25 cellular contexts compared by ENCODE assay signal in the genomic region with DNA sequence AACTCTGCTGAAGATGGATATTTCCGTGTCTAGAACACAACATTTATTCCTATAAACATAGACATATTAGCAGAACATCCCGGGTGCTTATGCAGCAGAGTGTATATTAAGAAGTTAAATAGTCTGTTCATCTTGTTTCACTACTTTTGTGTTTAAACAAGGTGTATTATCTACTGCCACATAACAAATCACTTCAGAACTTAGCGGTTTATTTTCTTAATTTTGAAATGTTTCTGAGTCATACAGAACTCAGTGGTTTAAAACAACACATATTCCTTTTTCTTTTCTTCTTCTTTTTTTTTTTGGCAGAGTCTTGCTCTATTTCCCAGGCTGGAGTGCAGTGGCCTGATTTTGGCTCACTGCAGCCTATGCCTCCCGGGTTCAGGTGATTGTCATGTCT. TPM values are rescaled to one million over a fixed set of nuclear protein-coding genes. Genes with fewer than 3 reads are reported as not detected.
DNase-seq lines count a peak whose midpoint lies in the region; ATAC-seq, FAIRE-seq and TF ChIP-seq lines count a peak whose summit lies in the region.
"Had no signal": no experiment of that assay in that cellular context is flagged by ENCODE, and none has a peak within 500 bp of the region (broad histone marks: within the 10 kb centered on the region; RNA-seq: fewer than 3 reads in every experiment).

No MANE protein-coding gene starts in this region.

- H3F3A ChIP-seq in MM.1S (ENCODE audit: insufficient read depth, low read length) = no peaks in the 10 kb centered on the region

- no peak overlapping the region for H3K27ac ChIP-seq in CD4-positive, alpha-beta T cell (ENCODE audit: low read depth, low read length)
- no peak overlapping the region for H3K27ac ChIP-seq in endothelial cell of umbilical vein (ENCODE audit: insufficient read depth, low read depth, low read length)
- no peak overlapping the region for H3K27ac ChIP-seq in MM.1S (ENCODE audit: low read length)
- H3K27ac ChIP-seq in pancreas = no peak overlapping the region
- H3K27ac ChIP-seq: colonic mucosa, epithelial cell of prostate, hepatocyte, SK-N-MC, tibial artery had no signal

- no peaks in the 10 kb centered on the region for H3K9me1 ChIP-seq in endothelial cell of umbilical vein (replicated peaks; ENCODE audit: control insufficient read depth, extremely low read depth, insufficient read depth, low read length)

- CTCF ChIA-PET in activated CD8-positive, alpha-beta memory T cell treated with anti-CD3 and anti-CD28 coated beads, Interleukin-2, amount 10 ng/mL, durations not matched to agents 7 days and 5 days (lab: Charles Lee) = no interaction called here
- CTCF ChIA-PET in CD4-positive, alpha-beta T cell (lab: Charles Lee) = no interaction called here
- CTCF ChIA-PET in endothelial cell of umbilical vein (lab: Charles Lee) = no interaction called here

- no peak for ATAC-seq in activated CD8-positive, alpha-beta memory T cell treated with anti-CD3 and anti-CD28 coated beads, Interleukin-2, amount 10 ng/mL, durations not matched to agents 7 days and 5 days
- no peak for ATAC-seq in CD4-positive, alpha-beta T cell (ENCODE audit: poor library complexity)
- ATAC-seq in pancreas = no peak
- ATAC-seq: activated naive CD8-positive, alpha-beta T cell treated with anti-CD3 and anti-CD28 coated beads, Interleukin-2, amount 50 U/mL, for 24 hours had no signal

- H4K20me1 ChIP-seq in endothelial cell of umbilical vein (replicated peaks; ENCODE audit: control insufficient read depth, extremely low read depth, insufficient read depth, low read length) (no peaks in the 10 kb centered on the region), MM.1S (ENCODE audit: insufficient read depth, low read length) (no peaks in the 10 kb centered on the region)

- no peak for TF ChIP-seq POLR2A in endothelial cell of umbilical vein (IDR thresholded peaks at IDR 0.05; ENCODE audit: low read depth, low read length)

- no peak for DNase-seq in activated CD8-positive, alpha-beta memory T cell treated with anti-CD3 and anti-CD28 coated beads, Interleukin-2, amount 10 ng/mL, durations not matched to agents 7 days and 5 days
- no peak for DNase-seq in activated CD8-positive, alpha-beta memory T cell treated with anti-CD3 and anti-CD28 coated beads for 24 hours
- no peak for DNase-seq in CD4-positive, alpha-beta T cell
- DNase-seq in MV-4-11 (lab: John Stamatoyannopoulos, UW) = peak; percentile 39
- no peak for DNase-seq in endothelial cell of umbilical vein (ENCODE audit: low read depth, low spot score)
- no peak for DNase-seq in MM.1S
- DNase-seq in pancreas = no peak
- DNase-seq: ACHN; activated naive CD8-positive, alpha-beta T cell treated with anti-CD3 and anti-CD28 coated beads, Interleukin-2, amount 50 U/mL, for 24 hours; Caco-2; colonic mucosa; effector CD8-positive, alpha-beta T cell; Karpas-422; kidney glomerular epithelial cell; NCI-H146; NCI-H510A treated with DMSO at 0.1 percent for 48 hours; right lobe of liver; stimulated activated CD4-positive, alpha-beta T cell treated with anti-CD3 and anti-CD28 coated beads, Interleukin-4, amount 100 ng/mL, for 24 hours; tibial artery had no signal

- no TSS peak for BruUV-seq in endothelial cell of umbilical vein (replicated peaks; lab: Mats Ljungman, UMichigan)

- peak overlapping the region; percentile 96 for H3K27ac Mint-ChIP-seq in activated CD8-positive, alpha-beta memory T cell treated with anti-CD3 and anti-CD28 coated beads, Interleukin-2, amount 10 ng/mL, durations not matched to agents 7 days and 5 days
- H3K27ac Mint-ChIP-seq in CD4-positive, alpha-beta T cell = peak overlapping the region; percentile 86
- H3K27ac Mint-ChIP-seq: B cell had no signal

- peaks cover 6% of the 10 kb centered on the region for H3K4me1 ChIP-seq in endothelial cell of umbilical vein (ENCODE audit: control insufficient read depth, extremely low read depth, insufficient read depth, low read length)
- H3K4me1 ChIP-seq in MM.1S (ENCODE audit: low read length) = no peaks in the 10 kb centered on the region
- H3K4me1 ChIP-seq in pancreas = no peaks in the 10 kb centered on the region
- H3K4me1 ChIP-seq: colonic mucosa, HAP-1, tibial artery had no signal

- intact Hi-C loops in CD4-positive, alpha-beta T cell (cut with DNase I, micrococcal nuclease) = loop anchor here in 1 of 2 experiments (5.0 kb wide), 1 partner anchor 37 kb away; no protein-coding TSS in a partner anchor
- intact Hi-C loops in endothelial cell of umbilical vein (cut with micrococcal nuclease) (no loop called here), pancreas (cut with DNase I) (no loop called here)

- H3K36me3 Mint-ChIP-seq in activated CD8-positive, alpha-beta memory T cell treated with anti-CD3 and anti-CD28 coated beads, Interleukin-2, amount 10 ng/mL, durations not matched to agents 7 days and 5 days = peaks cover 73% of the 10 kb centered on the region
- H3K36me3 Mint-ChIP-seq in CD4-positive, alpha-beta T cell (ENCODE audit: low read depth) = peaks cover 58% of the 10 kb centered on the region

- H3K9ac ChIP-seq in endothelial cell of umbilical vein (replicated peaks; ENCODE audit: extremely low read depth, insufficient read depth, low read length) = no peak overlapping the region
- H3K9ac ChIP-seq in MM.1S (ENCODE audit: low read length) = no peak overlapping the region

- FAIRE-seq in endothelial cell of umbilical vein (lab: Jason Lieb, UNC) (peak; percentile 4), pancreas (lab: Jason Lieb, UNC) (no peak)
- FAIRE-seq: G401.6 had no signal

- H3K9me3 Mint-ChIP-seq in activated CD8-positive, alpha-beta memory T cell treated with anti-CD3 and anti-CD28 coated beads, Interleukin-2, amount 10 ng/mL, durations not matched to agents 7 days and 5 days (ENCODE audit: low read depth) = no peaks in the 10 kb centered on the region
- H3K9me3 Mint-ChIP-seq in CD4-positive, alpha-beta T cell = no peaks in the 10 kb centered on the region
- H3K9me3 Mint-ChIP-seq: activated naive CD8-positive, alpha-beta T cell treated with anti-CD3 and anti-CD28 coated beads, Interleukin-2, amount 50 U/mL, for 24 hours had no signal

- H3K36me3 ChIP-seq in endothelial cell of umbilical vein (ENCODE audit: control insufficient read depth in 2 of 2, extremely low read depth in 1 of 2, insufficient read depth in 2 of 2, low read length in 2 of 2) = peaks cover 8 to 32% of the 10 kb centered on the region in 2 experiments
- peaks cover 7% of the 10 kb centered on the region for H3K36me3 ChIP-seq in MM.1S (replicated peaks; ENCODE audit: insufficient read depth, low read length)
- peaks cover 0 to 29% (median 4%) of the 10 kb centered on the region in 3 donors for H3K36me3 ChIP-seq in pancreas
- H3K36me3 ChIP-seq: colonic mucosa had no signal

- no peak overlapping the region for H2AFZ ChIP-seq in endothelial cell of umbilical vein (ENCODE audit: low read depth, low read length)
- H2AFZ ChIP-seq in MM.1S (ENCODE audit: low read length) = no peak overlapping the region
- H2AFZ ChIP-seq: hepatocyte had no signal

- POLR2A ChIA-PET in CD4-positive, alpha-beta T cell (lab: Charles Lee) = no interaction called here
- POLR2A ChIA-PET in endothelial cell of umbilical vein (lab: Charles Lee) = no interaction called here

- H3K79me2 ChIP-seq in endothelial cell of umbilical vein (ENCODE audit: control insufficient read depth, insufficient read depth, low read length) (no peaks in the 10 kb centered on the region), MM.1S (ENCODE audit: low read length) (no peaks in the 10 kb centered on the region)
- H3K79me2 ChIP-seq: hepatocyte had no signal

- no peaks in the 10 kb centered on the region for H3K27me3 Mint-ChIP-seq in activated CD8-positive, alpha-beta memory T cell treated with anti-CD3 and anti-CD28 coated beads, Interleukin-2, amount 10 ng/mL, durations not matched to agents 7 days and 5 days
- no peaks in the 10 kb centered on the region for H3K27me3 Mint-ChIP-seq in CD4-positive, alpha-beta T cell
- H3K27me3 Mint-ChIP-seq: activated naive CD8-positive, alpha-beta T cell treated with anti-CD3 and anti-CD28 coated beads, Interleukin-2, amount 50 U/mL, for 24 hours; B cell had no signal

- no peak overlapping the region for H3K4me3 Mint-ChIP-seq in activated CD8-positive, alpha-beta memory T cell treated with anti-CD3 and anti-CD28 coated beads, Interleukin-2, amount 10 ng/mL, durations not matched to agents 7 days and 5 days
- H3K4me3 Mint-ChIP-seq in CD4-positive, alpha-beta T cell = peak overlapping the region; percentile 11
- H3K4me3 Mint-ChIP-seq: activated naive CD8-positive, alpha-beta T cell treated with anti-CD3 and anti-CD28 coated beads, Interleukin-2, amount 50 U/mL, for 24 hours had no signal

- no peaks in the 10 kb centered on the region for H3K9me2 ChIP-seq in MM.1S (replicated peaks; ENCODE audit: insufficient read depth, low read length)

- peaks cover 59% of the 10 kb centered on the region for H3K4me1 Mint-ChIP-seq in activated CD8-positive, alpha-beta memory T cell treated with anti-CD3 and anti-CD28 coated beads, Interleukin-2, amount 10 ng/mL, durations not matched to agents 7 days and 5 days
- peaks cover 32% of the 10 kb centered on the region for H3K4me1 Mint-ChIP-seq in CD4-positive, alpha-beta T cell (ENCODE audit: low read depth)

- H3K4me3 ChIP-seq in endothelial cell of umbilical vein (replicated peaks in 1 of 3; ENCODE audit: insufficient read depth in 1 of 3, low read depth in 1 of 3, low read length in 3 of 3) = no peak overlapping the region
- no peak overlapping the region for H3K4me3 ChIP-seq in MM.1S (ENCODE audit: low read length)
- no peak overlapping the region for H3K4me3 ChIP-seq in pancreas
- H3K4me3 ChIP-seq: colonic mucosa, HAP-1, hepatocyte, right lobe of liver, SK-N-MC, tibial artery had no signal

- 86 to 88% methylated on average over 4 of the region's 4 CpGs for WGBS in pancreas, 2 donors

- H3K4me2 ChIP-seq in endothelial cell of umbilical vein (ENCODE audit: insufficient read depth, low read length) = no peak overlapping the region
- H3K4me2 ChIP-seq in MM.1S (ENCODE audit: low read depth, low read length) = no peak overlapping the region
- H3K4me2 ChIP-seq: hepatocyte had no signal

- H3K9me3 ChIP-seq in CD4-positive, alpha-beta T cell (ENCODE audit: control insufficient read depth, low read length) = no peaks in the 10 kb centered on the region
- H3K9me3 ChIP-seq in endothelial cell of umbilical vein (replicated peaks; ENCODE audit: control insufficient read depth, insufficient read depth, low read length) = no peaks in the 10 kb centered on the region
- H3K9me3 ChIP-seq in MM.1S (replicated peaks; ENCODE audit: insufficient read depth, low read length) = no peaks in the 10 kb centered on the region
- H3K9me3 ChIP-seq in pancreas = no peaks in the 10 kb centered on the region
- H3K9me3 ChIP-seq: Caco-2, colonic mucosa, HAP-1, right lobe of liver, tibial artery had no signal

- no peaks in the 10 kb centered on the region for H3K27me3 ChIP-seq in CD4-positive, alpha-beta T cell (ENCODE audit: control insufficient read depth, insufficient read depth, low read length)
- H3K27me3 ChIP-seq in endothelial cell of umbilical vein (ENCODE audit: control insufficient read depth in 2 of 2, insufficient read depth in 2 of 2, low read length in 2 of 2) = no peaks in the 10 kb centered on the region
- H3K27me3 ChIP-seq in MM.1S (replicated peaks; ENCODE audit: insufficient read depth, low read length) = no peaks in the 10 kb centered on the region
- no peaks in the 10 kb centered on the region for H3K27me3 ChIP-seq in pancreas
- H3K27me3 ChIP-seq: colonic mucosa, hepatocyte, right lobe of liver, tibial artery had no signal

- dilution Hi-C loops in endothelial cell of umbilical vein (cut with MboI; ENCODE audit: extremely low pct_ligation_motif_present, low sequenced_read_pairs) = no loop called here

- TF ChIP-seq CTCF in CD4-positive, alpha-beta T cell (IDR thresholded peaks at IDR 0.05) = no peak
- no peak for TF ChIP-seq CTCF in endothelial cell of umbilical vein (IDR thresholded peaks at IDR 0.05; ENCODE audit: extremely low read depth in 1 of 2, insufficient read depth in 1 of 2, low read depth in 1 of 2, low read length in 2 of 2)
- TF ChIP-seq CTCF in MM.1S (IDR thresholded peaks at IDR 0.05; ENCODE audit: low read length) = no peak
- no peak for TF ChIP-seq CTCF in pancreas (IDR thresholded peaks at IDR 0.05)

RNA-seq across cellular contexts. Expression of a gene that starts 25.8 kb away (rescaled TPM):
- total RNA-seq in activated CD8-positive, alpha-beta memory T cell treated with anti-CD3 and anti-CD28 coated beads, Interleukin-2, amount 10 ng/mL, durations not matched to agents 7 days and 5 days = 10 to 100 TPM; 41.2 to 47.4 TPM
- 10 to 100 TPM; 40.4 to 45.6 TPM for total RNA-seq in CD4-positive, alpha-beta T cell
- 50.1 and 54.3 TPM in 2 replicates for total RNA-seq in endothelial cell of umbilical vein
- 33.3 and 39.1 TPM in 2 replicates for polyA plus RNA-seq in endothelial cell of umbilical vein
- 50.2 and 50.4 TPM in 2 replicates for polyA plus RNA-seq in endothelial cell of umbilical vein (2011; cell fraction: cytosol; rRNA removed)
- 52.5 and 54.6 TPM in 2 replicates for polyA plus RNA-seq in endothelial cell of umbilical vein (2011; cell fraction: nucleus; rRNA removed)
- polyA plus RNA-seq in endothelial cell of umbilical vein (2012) = 51.0 and 60.3 TPM in 2 replicates
- 69.2 and 79.0 TPM in 2 replicates for polyA minus RNA-seq in endothelial cell of umbilical vein
- polyA minus RNA-seq in endothelial cell of umbilical vein (2011; cell fraction: cytosol; rRNA and poly(A)+ RNA removed) = 11.4 TPM
- 16.6 and 19.5 TPM in 2 replicates for polyA minus RNA-seq in endothelial cell of umbilical vein (2011; cell fraction: nucleus; rRNA and poly(A)+ RNA removed)
- total RNA-seq in pancreas = 10 to 100 TPM in 3 of 6 donors, 1 to 10 TPM in 3; 7.7 to 16.3 (median 9.7) TPM
- polyA plus RNA-seq in pancreas = 10 to 100 TPM in 1 of 2 donors, 1 to 10 TPM in 1; 7.2 to 13.1 TPM

RNA-seq across cellular contexts. Expression of a gene that starts 35.8 kb away (rescaled TPM):
- total RNA-seq in activated CD8-positive, alpha-beta memory T cell treated with anti-CD3 and anti-CD28 coated beads, Interleukin-2, amount 10 ng/mL, durations not matched to agents 7 days and 5 days = 10 to 100 TPM; 29.9 to 33.4 TPM
- total RNA-seq in CD4-positive, alpha-beta T cell = 1 to 10 TPM; 7.1 to 7.8 TPM
- total RNA-seq in endothelial cell of umbilical vein = 14.5 and 17.1 TPM in 2 replicates
- polyA plus RNA-seq in endothelial cell of umbilical vein = 8.9 and 11.1 TPM in 2 replicates
- 15.5 and 15.8 TPM in 2 replicates for polyA plus RNA-seq in endothelial cell of umbilical vein (2011; cell fraction: cytosol; rRNA removed)
- polyA plus RNA-seq in endothelial cell of umbilical vein (2011; cell fraction: nucleus; rRNA removed) = 22.7 and 26.7 TPM in 2 replicates
- 17.6 and 22.3 TPM in 2 replicates for polyA plus RNA-seq in endothelial cell of umbilical vein (2012)
- polyA minus RNA-seq in endothelial cell of umbilical vein = 5.6 and 11.2 TPM in 2 replicates
- 24.1 TPM for polyA minus RNA-seq in endothelial cell of umbilical vein (2011; cell fraction: cytosol; rRNA and poly(A)+ RNA removed)
- 4.6 and 6.7 TPM in 2 replicates for polyA minus RNA-seq in endothelial cell of umbilical vein (2011; cell fraction: nucleus; rRNA and poly(A)+ RNA removed)
- total RNA-seq in pancreas = 10 to 100 TPM; 16.1 to 28.4 (median 21.7) TPM
- polyA plus RNA-seq in pancreas = 10 to 100 TPM; 56.8 to 58.6 TPM

RNA-seq across cellular contexts. Expression of a gene that starts 48.9 kb away (rescaled TPM):
- 100 to 1,000 TPM; 124 to 166 TPM for total RNA-seq in activated CD8-positive, alpha-beta memory T cell treated with anti-CD3 and anti-CD28 coated beads, Interleukin-2, amount 10 ng/mL, durations not matched to agents 7 days and 5 days
- total RNA-seq in CD4-positive, alpha-beta T cell = 1 to 10 TPM; 7.1 to 7.5 TPM
- total RNA-seq in endothelial cell of umbilical vein = 117 and 124 TPM in 2 replicates
- polyA plus RNA-seq in endothelial cell of umbilical vein = 99.4 and 123 TPM in 2 replicates
- 168 and 181 TPM in 2 replicates for polyA plus RNA-seq in endothelial cell of umbilical vein (2011; cell fraction: cytosol; rRNA removed)
- 95.8 and 112 TPM in 2 replicates for polyA plus RNA-seq in endothelial cell of umbilical vein (2011; cell fraction: nucleus; rRNA removed)
- polyA plus RNA-seq in endothelial cell of umbilical vein (2012) = 146 and 198 TPM in 2 replicates
- polyA minus RNA-seq in endothelial cell of umbilical vein = 233 and 266 TPM in 2 replicates
- polyA minus RNA-seq in endothelial cell of umbilical vein (2011; cell fraction: cytosol; rRNA and poly(A)+ RNA removed) = 118 TPM
- polyA minus RNA-seq in endothelial cell of umbilical vein (2011; cell fraction: nucleus; rRNA and poly(A)+ RNA removed) = 50.2 and 78.9 TPM in 2 replicates
- total RNA-seq in pancreas = 10 to 100 TPM; 27.1 to 59.3 (median 42.4) TPM
- 10 to 100 TPM; 39.3 to 87.4 TPM for polyA plus RNA-seq in pancreas

RNA-seq across cellular contexts. Expression of a gene that starts 49.1 kb away (rescaled TPM):
- 100 to 1,000 TPM; 131 to 162 TPM for total RNA-seq in activated CD8-positive, alpha-beta memory T cell treated with anti-CD3 and anti-CD28 coated beads, Interleukin-2, amount 10 ng/mL, durations not matched to agents 7 days and 5 days
- 100 to 1,000 TPM; 129 TPM for total RNA-seq in CD4-positive, alpha-beta T cell
- total RNA-seq in endothelial cell of umbilical vein (149 and 159 TPM in 2 replicates), pancreas (100 to 1,000 TPM in 4 of 6 donors, 10 to 100 TPM in 2; 64.8 to 145 (median 106) TPM)
- polyA plus RNA-seq in endothelial cell of umbilical vein (11.7 and 27.6 TPM in 2 replicates), pancreas (10 to 100 TPM; 37.2 to 42.1 TPM)
- polyA plus RNA-seq in endothelial cell of umbilical vein (2011; cell fraction: cytosol; rRNA removed) = 37.3 and 40.8 TPM in 2 replicates
- 57.0 and 60.2 TPM in 2 replicates for polyA plus RNA-seq in endothelial cell of umbilical vein (2011; cell fraction: nucleus; rRNA removed)
- polyA plus RNA-seq in endothelial cell of umbilical vein (2012) = 135 and 150 TPM in 2 replicates
- 78.0 and 82.1 TPM in 2 replicates for polyA minus RNA-seq in endothelial cell of umbilical vein
- 60.1 TPM for polyA minus RNA-seq in endothelial cell of umbilical vein (2011; cell fraction: cytosol; rRNA and poly(A)+ RNA removed)
- 80.1 and 122 TPM in 2 replicates for polyA minus RNA-seq in endothelial cell of umbilical vein (2011; cell fraction: nucleus; rRNA and poly(A)+ RNA removed)
